In genomic region chr10:14945097-14945496, GRCh38 we compare ENCODE assay signal across 20 cellular contexts. TPM values are rescaled to one million over a fixed set of nuclear protein-coding genes. Genes with fewer than 3 reads are reported as not detected.
"Had no signal": no experiment of that assay in that cellular context is flagged by ENCODE, and none has a peak within 500 bp of the region (broad histone marks: within the 10 kb centered on the region; RNA-seq: fewer than 3 reads in every experiment).

No MANE protein-coding gene starts in this region.

- H3K27me3 Mint-ChIP-seq: activated naive CD4-positive, alpha-beta T cell treated with anti-CD3 and anti-CD28 coated beads, Interleukin-2, amount 10 ng/mL, durations not matched to agents 7 days and 5 days; naive thymus-derived CD4-positive, alpha-beta T cell; T-cell had no signal

- H3K27ac Mint-ChIP-seq: activated naive CD4-positive, alpha-beta T cell treated with anti-CD3 and anti-CD28 coated beads, Interleukin-2, amount 10 ng/mL, durations not matched to agents 7 days and 5 days; activated T-helper 2 cell treated with anti-CD3 and anti-CD28 coated beads, Interferon-gamma antibody, Interleukin-2, Interleukin-4, amounts not matched to agents 10 μg/mL and 5 μg/mL and 100 μg/mL, durations not matched to agents 14 hours and 24 hours and 36 hours; T-cell had no signal

- H3K4me3 Mint-ChIP-seq: activated naive CD4-positive, alpha-beta T cell treated with anti-CD3 and anti-CD28 coated beads, Interleukin-2, amount 10 ng/mL, durations not matched to agents 7 days and 5 days; naive thymus-derived CD4-positive, alpha-beta T cell; T-cell had no signal

- ATAC-seq: gastrocnemius medialis; heart right ventricle; mucosa of descending colon; naive thymus-derived CD4-positive, alpha-beta T cell; stimulated activated naive CD8-positive, alpha-beta T cell treated with anti-CD3 and anti-CD28 coated beads, Interleukin-15, Interleukin-2, amounts not matched to agents 100 U/mL and 50 U/mL, for 24 hours; T-cell had no signal

- H3K9me3 ChIP-seq: esophagus squamous epithelium, gastrocnemius medialis, heart right ventricle, mucosa of descending colon, transverse colon, vagina had no signal

- H3K9me3 Mint-ChIP-seq: activated naive CD4-positive, alpha-beta T cell treated with anti-CD3 and anti-CD28 coated beads, Interleukin-2, amount 10 ng/mL, durations not matched to agents 7 days and 5 days; activated T-helper 2 cell treated with anti-CD3 and anti-CD28 coated beads, Interferon-gamma antibody, Interleukin-2, Interleukin-4, amounts not matched to agents 10 μg/mL and 5 μg/mL and 100 μg/mL, durations not matched to agents 14 hours and 24 hours and 36 hours; naive thymus-derived CD4-positive, alpha-beta T cell; T-cell had no signal

- DNase-seq: activated CD4-positive, alpha-beta T cell treated with anti-CD3 and anti-CD28 coated beads, Interleukin-2, amount 50 U/mL, for 48 hours; activated CD4-positive, CD25-positive, alpha-beta regulatory T cell treated with anti-CD3 and anti-CD28 coated beads, Interleukin-2, amount 50 U/mL, for 72 hours; activated naive CD4-positive, alpha-beta T cell treated with anti-CD3 and anti-CD28 coated beads, Interleukin-2, amount 10 ng/mL, durations not matched to agents 7 days and 5 days; activated T-cell treated with anti-CD3 and anti-CD28 coated beads, Interleukin-2, amount 50 U/mL, for 1 hour; esophagus squamous epithelium; gastrocnemius medialis; heart right ventricle; mucosa of descending colon; naive thymus-derived CD4-positive, alpha-beta T cell; stimulated activated naive CD8-positive, alpha-beta T cell treated with anti-CD3 and anti-CD28 coated beads, Interleukin-15, Interleukin-2, amounts not matched to agents 100 U/mL and 50 U/mL, for 24 hours; T-cell; T-helper 9 cell; transverse colon had no signal

- H3K27ac ChIP-seq: esophagus squamous epithelium, gastrocnemius medialis, heart right ventricle, parathyroid adenoma, transverse colon, vagina had no signal

- FAIRE-seq: astrocyte, colon, endometrium had no signal

- H3K27me3 ChIP-seq: esophagus squamous epithelium, gastrocnemius medialis, heart right ventricle, transverse colon, vagina had no signal

- H3K4me3 ChIP-seq: esophagus squamous epithelium, gastrocnemius medialis, heart right ventricle, mucosa of descending colon, transverse colon, vagina had no signal

- H3K4me1 ChIP-seq: gastrocnemius medialis, heart right ventricle, parathyroid adenoma, vagina had no signal

RNA-seq across cellular contexts. Expression of gene MEIG1, which starts 14.1 kb away (rescaled TPM):
- total RNA-seq: gastrocnemius medialis, mucosa of descending colon, skeletal muscle tissue, T-cell, transverse colon, vagina had no signal
